In the genomic region with DNA sequence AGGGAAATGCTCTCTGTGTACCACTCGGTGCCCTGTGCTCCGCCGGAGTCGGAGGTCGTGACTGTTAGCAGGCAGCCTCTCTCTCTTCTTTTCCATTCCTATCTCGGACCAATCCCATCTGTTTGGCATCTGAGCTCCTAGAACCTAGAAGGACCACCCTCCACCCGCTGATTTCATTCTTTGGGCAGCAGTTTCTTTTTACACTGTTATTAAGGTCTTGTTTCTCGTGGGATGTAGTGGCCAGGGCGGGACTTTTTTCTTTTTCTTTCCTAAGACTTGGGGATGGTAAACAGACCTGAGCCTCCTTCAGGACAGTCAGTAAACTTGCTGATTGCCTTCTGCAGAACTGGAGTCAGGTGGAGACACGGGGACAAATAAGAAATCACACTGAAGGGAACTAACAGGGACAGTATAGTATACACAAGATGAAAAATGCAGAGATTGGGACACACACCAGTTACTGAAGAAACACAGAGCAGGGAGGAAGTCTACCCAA, we compare ENCODE assay signal across 8 cellular contexts. TPM values are rescaled to one million over a fixed set of nuclear protein-coding genes. Genes with fewer than 3 reads are reported as not detected.
DNase-seq lines count a peak whose midpoint lies in the region; ATAC-seq and TF ChIP-seq lines count a peak whose summit lies in the region.

No MANE protein-coding gene starts in this region.

- no peak overlapping the region for H2BK5ac ChIP-seq in neuronal stem cell (ENCODE audit: low read length)

- CTCF ChIA-PET in CD8-positive, alpha-beta T cell (lab: Charles Lee): interaction anchor here (1.7 to 3.2 kb wide), 2 partner anchors 10 to 67 kb away, joined by 7 to 20 read pairs; no protein-coding TSS in a partner anchor
- CTCF ChIA-PET in OCI-LY7 (lab: Charles Lee; ENCODE audit: unreplicated experiment): interaction anchor here (0.6 to 1.4 kb wide), 4 partner anchors 10 to 109 kb away, joined by 3 to 9 read pairs (median 3); no protein-coding TSS in a partner anchor

- no peak for ATAC-seq in CD8-positive, alpha-beta T cell
- ATAC-seq in GM19395 (IDR thresholded peaks at IDR 0.05; ENCODE audit: unreplicated experiment): no peak

- peak overlapping the region; percentile 91 for H3K18ac ChIP-seq in neuronal stem cell (ENCODE audit: low read length)

- no peaks in the 10 kb centered on the region for H3K9me3 ChIP-seq in CD8-positive, alpha-beta T cell (ENCODE audit: low read length)
- H3K9me3 ChIP-seq in OCI-LY7 (ENCODE audit: low read length): no peaks in the 10 kb centered on the region
- H3K9me3 ChIP-seq in endocrine pancreas (ENCODE audit: control insufficient read depth, low read length): no peaks in the 10 kb centered on the region
- H3K9me3 ChIP-seq in neuronal stem cell (replicated peaks in 1 of 2; ENCODE audit: control insufficient read depth in 2 of 2, insufficient read depth in 1 of 2, low read depth in 1 of 2, low read length in 2 of 2): no peaks in the 10 kb centered on the region

- H2BK120ac ChIP-seq in neuronal stem cell (ENCODE audit: low read depth, low read length): no peak overlapping the region

- no peak overlapping the region for H2BK12ac ChIP-seq in neuronal stem cell (ENCODE audit: low read length)

- no CpG with 5 or more reads among the region's 10 CpGs for WGBS in neuronal stem cell (ENCODE audit: extremely low coverage in 2 of 2, insufficient read length in 2 of 2, insufficient replicate concordance in 1 of 2), 2 donors

- H3K27ac ChIP-seq in CD8-positive, alpha-beta T cell (ENCODE audit: low read depth, low read length): peak overlapping the region; percentile 76
- H3K27ac ChIP-seq in OCI-LY7 (ENCODE audit: low read depth, low read length, poor library complexity, severe bottlenecking) (peak overlapping the region; percentile 43), neuronal stem cell (replicated peaks; ENCODE audit: low read length) (no peak overlapping the region)

- H3K4ac ChIP-seq in neuronal stem cell (ENCODE audit: low read length): no peak overlapping the region

- H3K4me3 Mint-ChIP-seq in CD8-positive, alpha-beta T cell: peak overlapping the region; percentile 97

- peak overlapping the region; percentile 94 for H3K4me2 ChIP-seq in OCI-LY7 (ENCODE audit: low read length)
- H3K4me2 ChIP-seq in neuronal stem cell (ENCODE audit: insufficient read depth, low read length, poor library complexity, severe bottlenecking): peak overlapping the region; percentile 74

- H3K4me1 ChIP-seq in CD8-positive, alpha-beta T cell (ENCODE audit: insufficient read depth, low read length): peaks cover 16% of the 10 kb centered on the region
- H3K4me1 ChIP-seq in OCI-LY7 (ENCODE audit: insufficient read depth, low read length, poor library complexity, severe bottlenecking): peaks cover 16% of the 10 kb centered on the region
- H3K4me1 ChIP-seq in endocrine pancreas (ENCODE audit: control insufficient read depth, insufficient read depth, low read length): peaks cover 9% of the 10 kb centered on the region
- H3K4me1 ChIP-seq in neuronal stem cell (ENCODE audit: control insufficient read depth in 2 of 2, insufficient read depth in 1 of 2, low read depth in 1 of 2, low read length in 2 of 2): peaks cover 4 to 14% of the 10 kb centered on the region in 2 donors

- H3K9me2 ChIP-seq in OCI-LY7 (ENCODE audit: insufficient read depth, low read length): no peaks in the 10 kb centered on the region

- H3K27me3 Mint-ChIP-seq in CD8-positive, alpha-beta T cell (ENCODE audit: low read depth): no peaks in the 10 kb centered on the region

- H3K14ac ChIP-seq in neuronal stem cell (ENCODE audit: low read length): peak overlapping the region; percentile 90

- peaks cover 5% of the 10 kb centered on the region for H3K79me1 ChIP-seq in neuronal stem cell (ENCODE audit: low read depth, low read length)

- intact Hi-C loops in CD8-positive, alpha-beta T cell (cut with DNase I, micrococcal nuclease): loop anchor here (1.0 to 5.0 kb wide), 18 partner anchors 9 to 577 kb away; a partner anchor contains a TSS
- intact Hi-C loops in OCI-LY7 (cut with micrococcal nuclease; ENCODE audit: unreplicated experiment): loop anchor here (1.0 to 2.0 kb wide), 4 partner anchors 31 to 85 kb away; a partner anchor contains a TSS

- H3K4me1 Mint-ChIP-seq in CD8-positive, alpha-beta T cell (ENCODE audit: low read depth): peaks cover 43% of the 10 kb centered on the region

- H3K9me3 Mint-ChIP-seq in CD8-positive, alpha-beta T cell: no peaks in the 10 kb centered on the region

- peak overlapping the region; percentile 84 for H3K4me3 ChIP-seq in CD8-positive, alpha-beta T cell (ENCODE audit: low read depth, low read length)
- H3K4me3 ChIP-seq in OCI-LY7 (ENCODE audit: low read depth, low read length, poor library complexity, severe bottlenecking) (peak overlapping the region; percentile 87), endocrine pancreas (ENCODE audit: control insufficient read depth, insufficient read depth, low read length) (peak overlapping the region; percentile 81), neuronal stem cell (ENCODE audit: low read length in 2 of 2) (peak overlapping the region; percentile 95)

- H3K27me3 ChIP-seq in CD8-positive, alpha-beta T cell (ENCODE audit: insufficient read depth, low read length): no peaks in the 10 kb centered on the region
- H3K27me3 ChIP-seq in endocrine pancreas (ENCODE audit: control insufficient read depth, insufficient read depth, low read length) (no peaks in the 10 kb centered on the region), neuronal stem cell (ENCODE audit: control insufficient read depth in 3 of 3, insufficient read depth in 3 of 3, low read depth in 1 of 3, low read length in 3 of 3) (peaks cover 0 to 29% (median 0%) of the 10 kb centered on the region in 3 experiments)

- H4K91ac ChIP-seq in neuronal stem cell (ENCODE audit: low read depth, low read length, poor library complexity): no peak overlapping the region

- H3K9ac ChIP-seq in endocrine pancreas (ENCODE audit: control insufficient read depth, insufficient read depth, low read length) (peak overlapping the region; percentile 98), neuronal stem cell (ENCODE audit: low read depth, low read length, poor library complexity) (peak overlapping the region; percentile 96)

- peaks cover 3% of the 10 kb centered on the region for H3K36me3 ChIP-seq in CD8-positive, alpha-beta T cell (ENCODE audit: insufficient read depth, low read length)
- H3K36me3 ChIP-seq in OCI-LY7 (ENCODE audit: insufficient read depth, low read length) (peaks cover 25% of the 10 kb centered on the region), endocrine pancreas (ENCODE audit: control insufficient read depth, insufficient read depth, low read length) (no peaks in the 10 kb centered on the region), neuronal stem cell (replicated peaks in 1 of 2; ENCODE audit: control insufficient read depth in 2 of 2, insufficient read depth in 2 of 2, low read length in 2 of 2) (peaks cover 2 to 33% of the 10 kb centered on the region in 2 donors)

- H4K8ac ChIP-seq in neuronal stem cell (ENCODE audit: low read depth, low read length): no peak overlapping the region

- POLR2A ChIA-PET in CD8-positive, alpha-beta T cell (lab: Charles Lee): interaction anchor here (0.7 to 2.5 kb wide), 9 partner anchors 10 to 1254 kb away, joined by 3 to 21 read pairs (median 4); a partner anchor contains a TSS
- POLR2A ChIA-PET in OCI-LY7 (lab: Charles Lee): interaction anchor here (0.6 to 1.4 kb wide), 11 partner anchors 9 to 520 kb away, joined by 3 to 8 read pairs (median 3); no protein-coding TSS in a partner anchor

- peak overlapping the region; percentile 98 for H3K27ac Mint-ChIP-seq in CD8-positive, alpha-beta T cell

- TSS peak; percentile 84 for BruUV-seq in OCI-LY7 (replicated peaks; lab: Mats Ljungman, UMichigan)

- no peak overlapping the region for H2AK5ac ChIP-seq in neuronal stem cell (ENCODE audit: low read depth, low read length)

- no peak overlapping the region for H2BK15ac ChIP-seq in neuronal stem cell (ENCODE audit: low read length)

- peaks cover 45% of the 10 kb centered on the region for H3K79me2 ChIP-seq in OCI-LY7 (ENCODE audit: insufficient read depth, low read depth, low read length)

- H4K20me1 ChIP-seq in OCI-LY7 (ENCODE audit: insufficient read depth, low read length): no peaks in the 10 kb centered on the region

- H2AFZ ChIP-seq in OCI-LY7 (ENCODE audit: low read length) (peak overlapping the region; percentile 93; the same call in 1 of the 2 replicates), neuronal stem cell (ENCODE audit: low read length) (peak overlapping the region; percentile 66)

- DNase-seq in CD8-positive, alpha-beta T cell: no peak
- DNase-seq in OCI-LY7 (ENCODE audit: low spot score) (no peak), neuronal stem cell (ENCODE audit: low spot score) (no peak), NCI-H128 (lab: John Stamatoyannopoulos, UW; ENCODE audit: unreplicated experiment) (no peak), DMS79 treated with DMSO at 0.1 percent for 48 hours (lab: John Stamatoyannopoulos, UW) (no peak), iPS-NIHi7 (ENCODE audit: extremely low spot score) (no peak)

- peaks cover 40% of the 10 kb centered on the region for H3K36me3 Mint-ChIP-seq in CD8-positive, alpha-beta T cell

- H3K23ac ChIP-seq in neuronal stem cell (ENCODE audit: low read depth, low read length, poor library complexity): no peak overlapping the region

- TF ChIP-seq CTCF in CD8-positive, alpha-beta T cell (IDR thresholded peaks at IDR 0.05): no peak
- TF ChIP-seq CTCF in OCI-LY7 (conservative IDR thresholded peaks at IDR 0.05; ENCODE audit: low read length): no peak

RNA-seq across cellular contexts. Expression of a gene that starts 0.5 kb away (rescaled TPM):
- 10 to 100 TPM; 30.4 to 31.5 TPM for total RNA-seq in CD8-positive, alpha-beta T cell
- 42.3 and 58.5 TPM in 2 replicates for total RNA-seq in OCI-LY7 (2014; rRNA removed; shearing (Covaris generic))
- total RNA-seq in OCI-LY7 (2022): 51.8 and 60.8 TPM in 2 replicates
- polyA plus RNA-seq in neuronal stem cell (2013, experiment 1 of 2): 28.4 TPM
- 24.9 TPM for polyA plus RNA-seq in neuronal stem cell (2013, experiment 2 of 2)

RNA-seq across cellular contexts. Expression of a gene that starts 31.3 kb away (rescaled TPM):
- total RNA-seq in CD8-positive, alpha-beta T cell: 1 to 10 TPM; 2.2 to 2.4 TPM
- total RNA-seq in OCI-LY7 (2014; rRNA removed; shearing (Covaris generic)): 12.3 and 14.2 TPM in 2 replicates
- 13.0 and 16.0 TPM in 2 replicates for total RNA-seq in OCI-LY7 (2022)
- 6.1 TPM for polyA plus RNA-seq in neuronal stem cell (2013, experiment 1 of 2)
- polyA plus RNA-seq in neuronal stem cell (2013, experiment 2 of 2): 5.4 TPM

RNA-seq across cellular contexts. Expression of a gene that starts 49.0 kb away (rescaled TPM):
- under 1 TPM; 0.22 to 0.73 TPM for total RNA-seq in CD8-positive, alpha-beta T cell
- 3.0 and 3.5 TPM in 2 replicates for total RNA-seq in OCI-LY7 (2014; rRNA removed; shearing (Covaris generic))
- 2.7 and 3.1 TPM in 2 replicates for total RNA-seq in OCI-LY7 (2022)
- 0.70 TPM for polyA plus RNA-seq in neuronal stem cell (2013, experiment 1 of 2)
- polyA plus RNA-seq in neuronal stem cell (2013, experiment 2 of 2): 0.76 TPM

RNA-seq across cellular contexts. Expression of a gene that starts 49.0 kb away (rescaled TPM):
- 10 to 100 TPM; 18.2 to 20.1 TPM for total RNA-seq in CD8-positive, alpha-beta T cell
- total RNA-seq in OCI-LY7 (2014; rRNA removed; shearing (Covaris generic)): 42.4 and 53.4 TPM in 2 replicates
- 49.4 and 55.8 TPM in 2 replicates for total RNA-seq in OCI-LY7 (2022)
- polyA plus RNA-seq in neuronal stem cell (2013, experiment 1 of 2): 39.1 TPM
- 39.2 TPM for polyA plus RNA-seq in neuronal stem cell (2013, experiment 2 of 2)

RNA-seq across cellular contexts. Expression of a gene that starts 49.4 kb away (rescaled TPM):
- total RNA-seq in CD8-positive, alpha-beta T cell: 10 to 100 TPM in 1 of 2 experiments, 1 to 10 TPM in 1; 9.8 to 12.9 TPM
- total RNA-seq in OCI-LY7 (2014; rRNA removed; shearing (Covaris generic)): 29.7 and 31.3 TPM in 2 replicates
- 22.9 and 30.3 TPM in 2 replicates for total RNA-seq in OCI-LY7 (2022)
- polyA plus RNA-seq in neuronal stem cell (2013, experiment 1 of 2): 14.5 TPM
- 14.5 TPM for polyA plus RNA-seq in neuronal stem cell (2013, experiment 2 of 2)
